Comparison of ENCODE assay signal across 9 cellular contexts in genomic region chr17:75645889-75646625, GRCh38. TPM values are rescaled to one million over a fixed set of nuclear protein-coding genes. Genes with fewer than 3 reads are reported as not detected.
DNase-seq lines count a peak whose midpoint lies in the region; ATAC-seq and TF ChIP-seq lines count a peak whose summit lies in the region.
"Had no signal": no experiment of that assay in that cellular context is flagged by ENCODE, and none has a peak within 500 bp of the region (broad histone marks: within the 10 kb centered on the region; RNA-seq: fewer than 3 reads in every experiment).

No MANE protein-coding gene starts in this region.

- intact Hi-C loops in Caco-2 (cut with micrococcal nuclease; ENCODE audit: unreplicated experiment): loop anchor here (2.0 kb wide), 2 partner anchors 13 to 75 kb away; partner anchors contain the start of genes ITGB4 and SMIM5

- CTCF ChIA-PET in Caco-2 (lab: Charles Lee): interaction anchor here (0.5 to 6.9 kb wide), 18 partner anchors 8 to 895 kb away, joined by 3 to 115 read pairs (median 4); partner anchors contain the start of genes GALK1, MIF4GD, RECQL5 and SMIM5

- no peaks in the 10 kb centered on the region; the same call in none of the 2 replicates for H3K36me3 ChIP-seq in Caco-2 (ENCODE audit: control insufficient read depth, insufficient read depth, low read length)
- no peaks in the 10 kb centered on the region; the same call in 1 of the 2 replicates for H3K36me3 ChIP-seq in MM.1S (replicated peaks; ENCODE audit: insufficient read depth, low read length)

- H3K4me2 ChIP-seq in MM.1S (ENCODE audit: low read depth, low read length): peak overlapping the region; percentile 50

- H3K27me3 Mint-ChIP-seq in Caco-2 (ENCODE audit: insufficient read depth, unreplicated experiment): no peaks in the 10 kb centered on the region
- H3K27me3 Mint-ChIP-seq in naive thymus-derived CD8-positive, alpha-beta T cell: no peaks in the 10 kb centered on the region

- peaks cover 36% of the 10 kb centered on the region for H3K36me3 Mint-ChIP-seq in Caco-2 (ENCODE audit: insufficient read depth, unreplicated experiment)
- peaks cover 0 to 41% (median 18%) of the 10 kb centered on the region in 3 donors for H3K36me3 Mint-ChIP-seq in naive thymus-derived CD8-positive, alpha-beta T cell

- peaks cover 23% of the 10 kb centered on the region for H3K4me1 Mint-ChIP-seq in Caco-2 (ENCODE audit: low read depth, unreplicated experiment)
- peaks cover 0 to 7% (median 4%) of the 10 kb centered on the region in 4 donors for H3K4me1 Mint-ChIP-seq in naive thymus-derived CD8-positive, alpha-beta T cell

- peak; percentile 96 to 97 for DNase-seq in Caco-2
- peak; percentile 60 for DNase-seq in MM.1S
- peak; percentile 84 for DNase-seq in dermis blood vessel endothelial cell
- no peak for DNase-seq in naive thymus-derived CD8-positive, alpha-beta T cell
- DNase-seq in NCI-H1436 (lab: John Stamatoyannopoulos, UW): no peak
- no peak for DNase-seq in stimulated activated naive CD4-positive, alpha-beta T cell (lab: John Stamatoyannopoulos, UW)
- no peak for DNase-seq in HUDEP-2 (lab: John Stamatoyannopoulos, UW; ENCODE audit: unreplicated experiment in 76 of 76)

- POLR2A ChIA-PET in Caco-2 (lab: Charles Lee): interaction anchor here (0.5 to 3.4 kb wide), 9 partner anchors 8 to 190 kb away, joined by 3 to 17 read pairs (median 6); partner anchors contain the start of genes RECQL5, SAP30BP, SMIM5 and TMEM94
- POLR2A ChIA-PET in naive thymus-derived CD8-positive, alpha-beta T cell (lab: Charles Lee): interaction anchor here (0.6 kb wide), 1 partner anchor 209 kb away, joined by 3 read pairs; the partner anchor contains the start of gene WBP2

- H2AFZ ChIP-seq in MM.1S (ENCODE audit: low read length): no peak overlapping the region

- H3K4me1 ChIP-seq in Caco-2: peaks cover 48% of the 10 kb centered on the region
- peaks cover 48% of the 10 kb centered on the region for H3K4me1 ChIP-seq in MM.1S (ENCODE audit: low read length)

- H3K4me3 Mint-ChIP-seq in Caco-2 (ENCODE audit: unreplicated experiment): peak overlapping the region; percentile 43
- peak overlapping the region in 3 of 10 donors; percentile 24 to 53 (median 39) for H3K4me3 Mint-ChIP-seq in naive thymus-derived CD8-positive, alpha-beta T cell

- peak; percentile 91 for ATAC-seq in GM19452 (IDR thresholded peaks at IDR 0.05; ENCODE audit: unreplicated experiment)
- peak; percentile 54 to 74 for ATAC-seq in naive thymus-derived CD8-positive, alpha-beta T cell

- peak overlapping the region; percentile 97 for H3K27ac ChIP-seq in MM.1S (ENCODE audit: low read length)
- H3K27ac ChIP-seq: tibial artery had no signal

- no peaks in the 10 kb centered on the region for H3K9me3 Mint-ChIP-seq in Caco-2 (ENCODE audit: unreplicated experiment)
- no peaks in the 10 kb centered on the region for H3K9me3 Mint-ChIP-seq in naive thymus-derived CD8-positive, alpha-beta T cell

- peak overlapping the region; percentile 96 for H3K27ac Mint-ChIP-seq in Caco-2 (ENCODE audit: unreplicated experiment)
- H3K27ac Mint-ChIP-seq in naive thymus-derived CD8-positive, alpha-beta T cell: peak overlapping the region in 4 of 10 donors; percentile 36 to 87 (median 78)

- H4K20me1 ChIP-seq in MM.1S (ENCODE audit: insufficient read depth, low read length): no peaks in the 10 kb centered on the region

- H3K9ac ChIP-seq in MM.1S (ENCODE audit: low read length): peak overlapping the region; percentile 75

- peaks cover 32% of the 10 kb centered on the region for H3F3A ChIP-seq in MM.1S (ENCODE audit: insufficient read depth, low read length)

- H3K4me3 ChIP-seq in Caco-2 (ENCODE audit: low read depth, low read length): 0 out of 2 replicates have a peak overlapping the region, but pooled peaks have one; percentile 5
- H3K4me3 ChIP-seq in MM.1S (ENCODE audit: low read length): no peak overlapping the region
- H3K4me3 ChIP-seq: tibial artery had no signal

- TF ChIP-seq CTCF in Caco-2 (IDR thresholded peaks at IDR 0.05; ENCODE audit: insufficient read depth in 1 of 2, low read depth in 1 of 2, low read length in 1 of 2, severe bottlenecking in 1 of 2, unreplicated experiment in 1 of 2): peak in 1 of 2 experiments; percentile 2
- no peak for TF ChIP-seq CTCF in MM.1S (IDR thresholded peaks at IDR 0.05; ENCODE audit: low read length)

- no peaks in the 10 kb centered on the region for H3K9me2 ChIP-seq in MM.1S (replicated peaks; ENCODE audit: insufficient read depth, low read length)

- no peaks in the 10 kb centered on the region for H3K9me3 ChIP-seq in Caco-2
- H3K9me3 ChIP-seq in MM.1S (replicated peaks; ENCODE audit: insufficient read depth, low read length): no peaks in the 10 kb centered on the region
- H3K9me3 ChIP-seq: tibial artery had no signal

- no TSS peak for BruUV-seq in Caco-2 (replicated peaks; lab: Mats Ljungman, UMichigan)

- H3K27me3 ChIP-seq in Caco-2 (replicated peaks; ENCODE audit: control insufficient read depth, insufficient read depth, low read length) (no peaks in the 10 kb centered on the region), MM.1S (replicated peaks; ENCODE audit: insufficient read depth, low read length) (no peaks in the 10 kb centered on the region)
- H3K27me3 ChIP-seq: tibial artery had no signal

- peaks cover 18% of the 10 kb centered on the region; the same call in 1 of the 2 replicates for H3K79me2 ChIP-seq in MM.1S (ENCODE audit: low read length)

RNA-seq across cellular contexts. Expression of gene SMIM5, which starts 12.8 kb away (rescaled TPM):
- 0.20 TPM in 1 of 2 replicates, not detected in the other for total RNA-seq in Caco-2 (2022)
- total RNA-seq in dermis blood vessel endothelial cell: 0.09 TPM in 1 of 2 replicates, not detected in the other
- total RNA-seq in naive thymus-derived CD8-positive, alpha-beta T cell: 1 to 10 TPM in 1 of 2 experiments, under 1 TPM in 1; 0.82 to 1.3 TPM
- polyA plus RNA-seq in naive thymus-derived CD8-positive, alpha-beta T cell: under 1 TPM in 2 of 3 donors, not detected in 1; 0.06 to 0.13 TPM

RNA-seq across cellular contexts. Expression of gene RECQL5, which starts 20.9 kb away (rescaled TPM):
- 67.0 and 67.7 TPM in 2 replicates for total RNA-seq in Caco-2 (2022)
- total RNA-seq in dermis blood vessel endothelial cell: 14.6 and 16.2 TPM in 2 replicates
- 10 to 100 TPM; 76.0 to 79.0 TPM for total RNA-seq in naive thymus-derived CD8-positive, alpha-beta T cell
- polyA plus RNA-seq in naive thymus-derived CD8-positive, alpha-beta T cell: 10 to 100 TPM; 12.3 to 23.4 (median 19.3) TPM

RNA-seq across cellular contexts. Expression of gene SAP30BP, which starts 21.1 kb away (rescaled TPM):
- total RNA-seq in Caco-2 (2022) (119 and 126 TPM in 2 replicates), dermis blood vessel endothelial cell (68.2 and 84.7 TPM in 2 replicates)
- total RNA-seq in naive thymus-derived CD8-positive, alpha-beta T cell: 100 to 1,000 TPM in 1 of 2 experiments, 10 to 100 TPM in 1; 99.2 to 121 TPM
- 10 to 100 TPM; 57.8 to 72.0 (median 69.6) TPM for polyA plus RNA-seq in naive thymus-derived CD8-positive, alpha-beta T cell

RNA-seq across cellular contexts. Expression of gene MYO15B, which starts 58.5 kb away (rescaled TPM):
- total RNA-seq in Caco-2 (2022) (12.3 and 24.4 TPM in 2 replicates), dermis blood vessel endothelial cell (7.5 and 28.4 TPM in 2 replicates)
- total RNA-seq in naive thymus-derived CD8-positive, alpha-beta T cell: 100 to 1,000 TPM; 412 to 418 TPM
- 1 to 10 TPM; 1.9 to 3.2 (median 2.5) TPM for polyA plus RNA-seq in naive thymus-derived CD8-positive, alpha-beta T cell

Comparison
In these comparisons a context has a peak if more than half of its experiments do, and no peak if none do; other contexts are left out.
1. DNase-seq: peak in Caco-2 (2 of 2), MM.1S (single experiment) and dermis blood vessel endothelial cell (single experiment); none in naive thymus-derived CD8-positive, alpha-beta T cell (0 of 10), NCI-H1436 (single experiment), stimulated activated naive CD4-positive, alpha-beta T cell (0 of 6) and HUDEP-2 (0 of 76).